9 cellular contexts compared by ENCODE assay signal in the genomic region with DNA sequence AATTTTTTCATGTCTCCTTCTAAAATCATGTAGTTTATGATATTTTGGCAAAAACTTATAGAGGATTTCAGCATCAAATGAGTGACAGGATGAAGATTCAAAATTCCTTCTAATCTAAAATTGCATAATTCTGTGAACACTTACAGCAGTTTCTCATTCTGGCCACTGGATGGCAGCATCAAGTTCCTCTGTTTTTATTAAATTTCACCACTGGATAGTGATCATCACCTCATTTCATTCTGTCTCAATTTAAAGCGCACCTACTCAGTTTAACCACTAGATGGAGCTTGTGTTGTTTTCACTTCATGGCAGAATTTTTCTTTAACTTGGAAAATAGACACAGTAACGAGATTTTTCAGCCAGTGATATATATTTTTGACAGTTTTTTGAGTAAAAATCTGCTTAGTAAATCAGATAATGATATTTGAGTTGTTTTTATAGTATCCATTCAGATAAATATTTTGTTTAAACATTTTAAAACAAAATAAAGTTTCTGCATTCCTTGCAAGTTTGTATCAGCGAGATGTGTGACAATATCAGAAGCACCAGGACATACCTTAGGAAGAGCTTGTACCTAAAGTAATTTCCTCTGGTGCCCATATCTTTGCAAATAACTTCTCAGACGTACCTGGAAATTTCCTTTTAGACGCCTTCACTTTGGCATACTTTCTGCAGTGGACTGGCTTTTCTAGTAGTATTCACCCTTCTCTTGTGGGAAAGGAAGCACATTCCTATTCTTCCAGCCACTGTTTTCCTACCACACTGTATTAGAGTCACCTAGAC.
DNase-seq lines count a peak whose midpoint lies in the region; ATAC-seq and TF ChIP-seq lines count a peak whose summit lies in the region.
"Had no signal": no experiment of that assay in that cellular context is flagged by ENCODE, and none has a peak within 500 bp of the region (broad histone marks: within the 10 kb centered on the region; RNA-seq: fewer than 3 reads in every experiment).

No MANE protein-coding gene starts in this region.

- H3K4me1 Mint-ChIP-seq in activated T-cell treated with anti-CD3 and anti-CD28 coated beads, Interleukin-2, amount 50 U/mL, for 24 hours (ENCODE audit: low read depth), result peaks cover 9% of the 10 kb centered on the region
- H3K4me1 Mint-ChIP-seq in activated naive CD8-positive, alpha-beta T cell treated with anti-CD3 and anti-CD28 coated beads for 36 hours, result peaks cover 6% of the 10 kb centered on the region

- WGBS in heart right ventricle, 2 donors, result 25 to 27% methylated on average over 5 of the region's 5 CpGs
- WGBS in sigmoid colon, 2 donors, result 36 to 46% methylated on average over 5 of the region's 5 CpGs

- in situ Hi-C loops in SK-MEL-5 (cut with HindIII; ENCODE audit: low pct_unique_long_range_greater_than_20kb, low sequenced_read_pairs), result no loop called here

- H3K4me1 ChIP-seq in heart right ventricle (no peaks in the 10 kb centered on the region), sigmoid colon (no peaks in the 10 kb centered on the region)

- TF ChIP-seq CTCF in heart right ventricle (IDR thresholded peaks at IDR 0.05), result peak; percentile 81 to 99 (median 97)
- peak; percentile 61 to 95 (median 89) for TF ChIP-seq CTCF in sigmoid colon (IDR thresholded peaks at IDR 0.05)

- no peak overlapping the region for H3K27ac ChIP-seq in heart right ventricle
- H3K27ac ChIP-seq in sigmoid colon, result no peak overlapping the region
- H3K27ac ChIP-seq: BLaER1 had no signal

- H3K9me3 ChIP-seq in heart right ventricle, result no peaks in the 10 kb centered on the region
- no peaks in the 10 kb centered on the region for H3K9me3 ChIP-seq in sigmoid colon
- H3K9me3 ChIP-seq: BLaER1 had no signal

- no peaks in the 10 kb centered on the region for H3K36me3 ChIP-seq in heart right ventricle
- no peaks in the 10 kb centered on the region for H3K36me3 ChIP-seq in sigmoid colon
- H3K36me3 ChIP-seq: BLaER1 had no signal

- no peak for TF ChIP-seq EP300 in sigmoid colon (IDR thresholded peaks at IDR 0.05)

- no peaks in the 10 kb centered on the region for H3K9me3 Mint-ChIP-seq in activated T-cell treated with anti-CD3 and anti-CD28 coated beads, Interleukin-2, amount 50 U/mL, for 24 hours
- no peaks in the 10 kb centered on the region for H3K9me3 Mint-ChIP-seq in activated naive CD8-positive, alpha-beta T cell treated with anti-CD3 and anti-CD28 coated beads for 36 hours

- peaks cover 3% of the 10 kb centered on the region for H3K27me3 Mint-ChIP-seq in activated T-cell treated with anti-CD3 and anti-CD28 coated beads, Interleukin-2, amount 50 U/mL, for 24 hours
- H3K27me3 Mint-ChIP-seq in activated naive CD8-positive, alpha-beta T cell treated with anti-CD3 and anti-CD28 coated beads for 36 hours, result peaks cover 6% of the 10 kb centered on the region

- no peak for TF ChIP-seq POLR2A in sigmoid colon (IDR thresholded peaks at IDR 0.05)

- H3K4me3 ChIP-seq in heart right ventricle (no peak overlapping the region), sigmoid colon (no peak overlapping the region)
- H3K4me3 ChIP-seq: BLaER1 had no signal

- H3K27me3 ChIP-seq in heart right ventricle (peaks cover 0 to 7% (median 0%) of the 10 kb centered on the region in 7 donors), sigmoid colon (no peaks in the 10 kb centered on the region)
- H3K27me3 ChIP-seq: BLaER1 had no signal

- H3K27ac Mint-ChIP-seq in activated T-cell treated with anti-CD3 and anti-CD28 coated beads, Interleukin-2, amount 50 U/mL, for 24 hours, result no peak overlapping the region
- no peak overlapping the region for H3K27ac Mint-ChIP-seq in activated naive CD8-positive, alpha-beta T cell treated with anti-CD3 and anti-CD28 coated beads for 36 hours

- no peak overlapping the region for H3K4me3 Mint-ChIP-seq in activated T-cell treated with anti-CD3 and anti-CD28 coated beads, Interleukin-2, amount 50 U/mL, for 24 hours
- no peak overlapping the region for H3K4me3 Mint-ChIP-seq in activated naive CD8-positive, alpha-beta T cell treated with anti-CD3 and anti-CD28 coated beads for 36 hours

- intact Hi-C loops in heart right ventricle (cut with DNase I), result loop anchor here in 3 of 10 donors (5.0 to 10.0 kb wide), 2 partner anchors 220 to 223 kb away; no protein-coding TSS in a partner anchor
- intact Hi-C loops in sigmoid colon (cut with DNase I), result loop anchor here (5.0 kb wide), 1 partner anchor 223 kb away; no protein-coding TSS in a partner anchor

- DNase-seq in activated T-cell treated with anti-CD3 and anti-CD28 coated beads for 1 hour (ENCODE audit: low read depth), result peak; percentile 10
- DNase-seq in activated T-cell treated with anti-CD3 and anti-CD28 coated beads, Interleukin-2, amount 50 U/mL, for 24 hours, result no peak
- DNase-seq in NCI-H1092 treated with DMSO at 0.1 percent for 48 hours (lab: John Stamatoyannopoulos, UW), result peak; percentile 87
- peak; percentile 91 for DNase-seq in SK-MEL-5 (ENCODE audit: low read depth, low spot score)
- DNase-seq in activated naive CD8-positive, alpha-beta T cell treated with anti-CD3 and anti-CD28 coated beads for 36 hours, result peak; percentile 27
- DNase-seq in heart right ventricle, result peak in 1 of 2 donors; percentile 52
- no peak for DNase-seq in sigmoid colon

- ATAC-seq in HG02759 (IDR thresholded peaks at IDR 0.05; ENCODE audit: unreplicated experiment) (peak; percentile 84), heart right ventricle (peak in 7 of 8 donors; percentile 55 to 79 (median 70))

- H3K36me3 Mint-ChIP-seq in activated T-cell treated with anti-CD3 and anti-CD28 coated beads, Interleukin-2, amount 50 U/mL, for 24 hours (ENCODE audit: low read depth), result no peaks in the 10 kb centered on the region
- H3K36me3 Mint-ChIP-seq in activated naive CD8-positive, alpha-beta T cell treated with anti-CD3 and anti-CD28 coated beads for 36 hours, result no peaks in the 10 kb centered on the region

Comparison
In these comparisons a context has a peak if more than half of its experiments do, and no peak if none do; other contexts are left out.
1. DNase-seq: peak in activated T-cell treated with anti-CD3 and anti-CD28 coated beads for 1 hour (single experiment), NCI-H1092 treated with DMSO at 0.1 percent for 48 hours (single experiment), SK-MEL-5 (single experiment) and activated naive CD8-positive, alpha-beta T cell treated with anti-CD3 and anti-CD28 coated beads for 36 hours (single experiment); none in activated T-cell treated with anti-CD3 and anti-CD28 coated beads, Interleukin-2, amount 50 U/mL, for 24 hours (single experiment) and sigmoid colon (single experiment).